Comparison of ENCODE assay signal across 10 cellular contexts in genomic region chr10:84214612-84215235, GRCh38. TPM values are rescaled to one million over a fixed set of nuclear protein-coding genes. Genes with fewer than 3 reads are reported as not detected.
DNase-seq lines count a peak whose midpoint lies in the region; ATAC-seq and TF ChIP-seq lines count a peak whose summit lies in the region.
"Had no signal": no experiment of that assay in that cellular context is flagged by ENCODE, and none has a peak within 500 bp of the region (broad histone marks: within the 10 kb centered on the region; RNA-seq: fewer than 3 reads in every experiment).

No MANE protein-coding gene starts in this region.

- H3K27me3 ChIP-seq in kidney epithelial cell (ENCODE audit: control insufficient read depth, insufficient read depth, low read length) (peaks cover 4% of the 10 kb centered on the region), sigmoid colon (no peaks in the 10 kb centered on the region)

- no peaks in the 10 kb centered on the region for H3K4me1 ChIP-seq in sigmoid colon

- ATAC-seq in GM21825 (IDR thresholded peaks at IDR 0.05; ENCODE audit: unreplicated experiment) = peak; percentile 72

- H3K9me3 Mint-ChIP-seq in activated T-helper 1 cell treated with anti-CD3 and anti-CD28 coated beads, Interleukin-12 subunit alpha, Interleukin-12 subunit beta, Interleukin-2, Interleukin-4 antibody, amounts not matched to agents 30 ng/mL and 10 ng/mL and 1 ng/mL, durations not matched to agents 14 hours and 24 hours and 36 hours = peaks cover 8% of the 10 kb centered on the region

- no peak for TF ChIP-seq EP300 in sigmoid colon (IDR thresholded peaks at IDR 0.05)

- peak; percentile 55 for TF ChIP-seq CTCF in kidney epithelial cell (IDR thresholded peaks at IDR 0.05; ENCODE audit: insufficient read depth, low read length, poor library complexity, severe bottlenecking)
- no peak for TF ChIP-seq CTCF in sigmoid colon (IDR thresholded peaks at IDR 0.05)

- in situ Hi-C loops in KBM-7 (cut with MboI; ENCODE audit: low pct_unique_long_range_greater_than_20kb, low sequenced_read_pairs) = no loop called here

- peaks cover 7% of the 10 kb centered on the region for H3K27me3 Mint-ChIP-seq in activated T-helper 1 cell treated with anti-CD3 and anti-CD28 coated beads, Interleukin-12 subunit alpha, Interleukin-12 subunit beta, Interleukin-2, Interleukin-4 antibody, amounts not matched to agents 30 ng/mL and 10 ng/mL and 1 ng/mL, durations not matched to agents 14 hours and 24 hours and 36 hours (ENCODE audit: insufficient read depth)
- H3K27me3 Mint-ChIP-seq: activated naive CD8-positive, alpha-beta T cell had no signal

- no peak overlapping the region for H3K4me3 ChIP-seq in kidney epithelial cell (ENCODE audit: low read depth, low read length)
- no peak overlapping the region for H3K4me3 ChIP-seq in sigmoid colon

- DNase-seq in SIG-M5 treated with dmso at 0.1 percent for 504 hours (lab: John Stamatoyannopoulos, UW; ENCODE audit: unreplicated experiment) (peak; percentile 11), SIG-M5 (lab: John Stamatoyannopoulos, UW) (no peak), KBM-7 (peak; percentile 48), kidney epithelial cell (ENCODE audit: low read depth) (no peak), COLO829 (ENCODE audit: low spot score) (no peak), sigmoid colon (no peak)
- DNase-seq in activated T-helper 1 cell treated with anti-CD3 and anti-CD28 coated beads, Interleukin-12 subunit alpha, Interleukin-12 subunit beta, Interleukin-2, Interleukin-4 antibody, amounts not matched to agents 30 ng/mL and 10 ng/mL and 1 ng/mL, durations not matched to agents 14 hours and 24 hours and 36 hours (ENCODE audit: low spot score) = peak; percentile 19

- H3K36me3 ChIP-seq in kidney epithelial cell (ENCODE audit: control insufficient read depth, insufficient read depth, low read length) (no peaks in the 10 kb centered on the region), sigmoid colon (no peaks in the 10 kb centered on the region)

- intact Hi-C loops in activated T-helper 1 cell treated with anti-CD3 and anti-CD28 coated beads, Interleukin-12 subunit alpha, Interleukin-12 subunit beta, Interleukin-2, Interleukin-4 antibody, amounts not matched to agents 30 ng/mL and 10 ng/mL and 1 ng/mL, durations not matched to agents 14 hours and 24 hours and 36 hours (cut with micrococcal nuclease) = loop anchor here (2.0 kb wide), 1 partner anchor 66 kb away; no protein-coding TSS in a partner anchor
- intact Hi-C loops in sigmoid colon (cut with DNase I) = no loop called here

- no peak for TF ChIP-seq POLR2A in sigmoid colon (IDR thresholded peaks at IDR 0.05)

- 53 to 60% methylated on average over 12 of the region's 12 CpGs for WGBS in sigmoid colon, 2 donors

- no peaks in the 10 kb centered on the region for H3K36me3 Mint-ChIP-seq in activated T-helper 1 cell treated with anti-CD3 and anti-CD28 coated beads, Interleukin-12 subunit alpha, Interleukin-12 subunit beta, Interleukin-2, Interleukin-4 antibody, amounts not matched to agents 30 ng/mL and 10 ng/mL and 1 ng/mL, durations not matched to agents 14 hours and 24 hours and 36 hours (ENCODE audit: low read depth)
- H3K36me3 Mint-ChIP-seq: activated naive CD8-positive, alpha-beta T cell had no signal

- H3K27ac ChIP-seq in sigmoid colon = no peak overlapping the region

- H3K27ac Mint-ChIP-seq in activated T-helper 1 cell treated with anti-CD3 and anti-CD28 coated beads, Interleukin-12 subunit alpha, Interleukin-12 subunit beta, Interleukin-2, Interleukin-4 antibody, amounts not matched to agents 30 ng/mL and 10 ng/mL and 1 ng/mL, durations not matched to agents 14 hours and 24 hours and 36 hours = no peak overlapping the region
- H3K27ac Mint-ChIP-seq: activated naive CD8-positive, alpha-beta T cell had no signal

- peak overlapping the region; percentile 57 for H3K4me3 Mint-ChIP-seq in activated T-helper 1 cell treated with anti-CD3 and anti-CD28 coated beads, Interleukin-12 subunit alpha, Interleukin-12 subunit beta, Interleukin-2, Interleukin-4 antibody, amounts not matched to agents 30 ng/mL and 10 ng/mL and 1 ng/mL, durations not matched to agents 14 hours and 24 hours and 36 hours
- H3K4me3 Mint-ChIP-seq: activated naive CD8-positive, alpha-beta T cell had no signal

- no peaks in the 10 kb centered on the region for H3K4me1 Mint-ChIP-seq in activated T-helper 1 cell treated with anti-CD3 and anti-CD28 coated beads, Interleukin-12 subunit alpha, Interleukin-12 subunit beta, Interleukin-2, Interleukin-4 antibody, amounts not matched to agents 30 ng/mL and 10 ng/mL and 1 ng/mL, durations not matched to agents 14 hours and 24 hours and 36 hours (ENCODE audit: low read depth)

- no peaks in the 10 kb centered on the region for H3K9me3 ChIP-seq in sigmoid colon

RNA-seq across cellular contexts. Expression of gene LRIT2, which starts 10.6 kb away (rescaled TPM):
- total RNA-seq in activated T-helper 1 cell treated with anti-CD3 and anti-CD28 coated beads, Interleukin-12 subunit alpha, Interleukin-12 subunit beta, Interleukin-2, Interleukin-4 antibody, amounts not matched to agents 30 ng/mL and 10 ng/mL and 1 ng/mL, durations not matched to agents 14 hours and 24 hours and 36 hours = not detected in 2 replicates
- total RNA-seq in kidney epithelial cell = not detected in 2 replicates
- not detected for total RNA-seq in sigmoid colon
- under 1 TPM in 1 of 3 donors, not detected in 2; 0.03 TPM for polyA plus RNA-seq in sigmoid colon
- total RNA-seq: skeletal muscle tissue had no signal

RNA-seq across cellular contexts. Expression of gene CDHR1, which starts 20.4 kb away (rescaled TPM):
- 0.47 and 0.66 TPM in 2 replicates for total RNA-seq in activated T-helper 1 cell treated with anti-CD3 and anti-CD28 coated beads, Interleukin-12 subunit alpha, Interleukin-12 subunit beta, Interleukin-2, Interleukin-4 antibody, amounts not matched to agents 30 ng/mL and 10 ng/mL and 1 ng/mL, durations not matched to agents 14 hours and 24 hours and 36 hours
- 4.3 and 4.6 TPM in 2 replicates for total RNA-seq in kidney epithelial cell
- total RNA-seq in sigmoid colon = 1 to 10 TPM in 1 of 4 donors, under 1 TPM in 3; 0.27 to 3.0 (median 0.34) TPM
- polyA plus RNA-seq in sigmoid colon = 10 to 100 TPM in 1 of 3 donors, 1 to 10 TPM in 2; 2.4 to 26.6 (median 6.2) TPM

RNA-seq across cellular contexts. Expression of gene LRIT1, which starts 26.6 kb away (rescaled TPM):
- not detected in 2 replicates for total RNA-seq in activated T-helper 1 cell treated with anti-CD3 and anti-CD28 coated beads, Interleukin-12 subunit alpha, Interleukin-12 subunit beta, Interleukin-2, Interleukin-4 antibody, amounts not matched to agents 30 ng/mL and 10 ng/mL and 1 ng/mL, durations not matched to agents 14 hours and 24 hours and 36 hours
- not detected in 2 replicates for total RNA-seq in kidney epithelial cell
- total RNA-seq in sigmoid colon = not detected
- not detected for polyA plus RNA-seq in sigmoid colon
- total RNA-seq: skeletal muscle tissue had no signal

RNA-seq across cellular contexts. Expression of gene RGR, which starts 30.1 kb away (rescaled TPM):
- not detected in 2 replicates for total RNA-seq in activated T-helper 1 cell treated with anti-CD3 and anti-CD28 coated beads, Interleukin-12 subunit alpha, Interleukin-12 subunit beta, Interleukin-2, Interleukin-4 antibody, amounts not matched to agents 30 ng/mL and 10 ng/mL and 1 ng/mL, durations not matched to agents 14 hours and 24 hours and 36 hours
- total RNA-seq in kidney epithelial cell = not detected in 2 replicates
- 1 to 10 TPM in 2 of 4 donors, under 1 TPM in 1, not detected in 1; 0.82 to 3.6 (median 1.4) TPM for total RNA-seq in sigmoid colon
- not detected for polyA plus RNA-seq in sigmoid colon

RNA-seq across cellular contexts. Expression of gene GPR15LG, which starts 41.1 kb away (rescaled TPM):
- total RNA-seq in activated T-helper 1 cell treated with anti-CD3 and anti-CD28 coated beads, Interleukin-12 subunit alpha, Interleukin-12 subunit beta, Interleukin-2, Interleukin-4 antibody, amounts not matched to agents 30 ng/mL and 10 ng/mL and 1 ng/mL, durations not matched to agents 14 hours and 24 hours and 36 hours = not detected in 2 replicates
- total RNA-seq in kidney epithelial cell (not detected in 2 replicates), sigmoid colon (not detected)
- polyA plus RNA-seq in sigmoid colon = 100 to 1,000 TPM; 293 to 652 (median 324) TPM
- total RNA-seq: skeletal muscle tissue had no signal

Comparison
In these comparisons a context has a peak if more than half of its experiments do, and no peak if none do; other contexts are left out.
1. DNase-seq: peak in SIG-M5 treated with dmso at 0.1 percent for 504 hours (single experiment), KBM-7 (single experiment) and activated T-helper 1 cell treated with anti-CD3 and anti-CD28 coated beads, Interleukin-12 subunit alpha, Interleukin-12 subunit beta, Interleukin-2, Interleukin-4 antibody, amounts not matched to agents 30 ng/mL and 10 ng/mL and 1 ng/mL, durations not matched to agents 14 hours and 24 hours and 36 hours (single experiment); none in SIG-M5 (single experiment), kidney epithelial cell (single experiment), COLO829 (single experiment) and sigmoid colon (single experiment).